ENCODE assay signal across 8 cellular contexts in genomic region chr11:64246874-64247728, GRCh38. TPM values are rescaled to one million over a fixed set of nuclear protein-coding genes. Genes with fewer than 3 reads are reported as not detected.
DNase-seq lines count a peak whose midpoint lies in the region; ATAC-seq and TF ChIP-seq lines count a peak whose summit lies in the region.

TSS of gene PPP1R14B (minus strand) at chr11:64246943. CDS start at chr11:64246673, 270 bp downstream.

- POLR2A ChIA-PET in GM10248 (lab: Yijun Ruan, JAX), result interaction anchor here (0.6 kb wide), 2 partner anchors 67 to 106 kb away, joined by 3 read pairs; no protein-coding TSS in a partner anchor

- H3K36me3 ChIP-seq in left lung, result peaks cover 0 to 20% of the 10 kb centered on the region in 2 donors

- no peaks in the 10 kb centered on the region for H3K27me3 ChIP-seq in left lung

- DNase-seq in GM10248 (ENCODE audit: extremely low spot score), result peak; percentile 85
- DNase-seq in NCI-H774 (lab: John Stamatoyannopoulos, UW), result peak; percentile 82
- DNase-seq in activated CD4-positive, alpha-beta T cell treated with anti-CD3 and anti-CD28 coated beads, Interleukin-2, amount 50 U/mL, for 24 hours (ENCODE audit: low read depth in 1 of 2, low spot score in 1 of 2), result peak; percentile 59 to 71
- peak; percentile 51 to 89 for DNase-seq in dermis microvascular lymphatic vessel endothelial cell (ENCODE audit: low read depth in 2 of 2)
- peak; percentile 89 to 96 for DNase-seq in left lung
- DNase-seq in stimulated activated CD4-positive, alpha-beta T cell treated with anti-CD3 and anti-CD28 coated beads, Interleukin-2, amount 100 ng/mL, for 24 hours, result peak; percentile 88 to 89
- DNase-seq in cortex of kidney (lab: John Stamatoyannopoulos, UW), result no peak

- peak within 1 kb of the TSS; percentile 84 to 90 for H3K27ac ChIP-seq in left lung

- peaks cover 18 to 64% of the 10 kb centered on the region in 2 donors for H3K4me1 ChIP-seq in left lung

- peak within 1 kb of the TSS; percentile 72 to 77 for H3K4me3 ChIP-seq in left lung

- ATAC-seq in HG03354 (IDR thresholded peaks at IDR 0.05; ENCODE audit: poor library complexity, severe bottlenecking, unreplicated experiment) (peak; percentile 41), left lung (peak; percentile 78)

- intact Hi-C loops in left lung (cut with DNase I), result no loop called here

- TF ChIP-seq CTCF in GM10248 (IDR thresholded peaks at IDR 0.05; ENCODE audit: control extremely low read depth, extremely low read depth, low read depth, missing control alignments) (no peak), left lung (IDR thresholded peaks at IDR 0.05) (no peak)

- CTCF ChIA-PET in GM10248 (lab: Yijun Ruan, JAX), result interaction anchor here (0.8 to 3.7 kb wide), 7 partner anchors 20 to 59 kb away, joined by 3 to 26 read pairs (median 4); no protein-coding TSS in a partner anchor

- H3K9me3 ChIP-seq in left lung, result no peaks in the 10 kb centered on the region

RNA-seq across cellular contexts. Expression of gene PPP1R14B, which starts in this region (rescaled TPM):
- total RNA-seq in dermis microvascular lymphatic vessel endothelial cell (130 and 156 TPM in 2 replicates), left lung (100 to 1,000 TPM; 154 to 200 TPM)
